24 cellular contexts compared by ENCODE assay signal in genomic region chr7:22207724-22208225, GRCh38.
"Had no signal": no experiment of that assay in that cellular context is flagged by ENCODE, and none has a peak within 500 bp of the region (broad histone marks: within the 10 kb centered on the region; RNA-seq: fewer than 3 reads in every experiment).

No MANE protein-coding gene starts in this region.

- H3K27ac Mint-ChIP-seq: activated CD4-positive, alpha-beta memory T cell treated with anti-CD3 and anti-CD28 coated beads for 36 hours; activated CD4-positive, alpha-beta T cell treated with anti-CD3 and anti-CD28 coated beads for 36 hours; activated CD8-positive, alpha-beta memory T cell treated with anti-CD3 and anti-CD28 coated beads, Interleukin-2, amount 10 ng/mL, durations not matched to agents 7 days and 5 days; activated naive CD8-positive, alpha-beta T cell treated with anti-CD3 and anti-CD28 coated beads for 36 hours; activated T-helper 17 cell treated with anti-CD3 and anti-CD28 coated beads, Interleukin-2, amount 50 U/mL, for 72 hours; effector memory CD8-positive, alpha-beta T cell; natural killer cell treated with Interleukin-12 subunit alpha and Interleukin-12 subunit beta and Interleukin-15 and Interleukin-18, amount 100 ng/mL, for 72 hours; T-helper 2 cell treated with Interferon-gamma antibody and Interleukin-4, amounts not matched to agents 5 μg/mL and 100 μg/mL, for 36 hours; WTC11 had no signal

- H3K27me3 ChIP-seq: hepatocyte, upper lobe of right lung had no signal

- H3K36me3 Mint-ChIP-seq: activated CD4-positive, alpha-beta memory T cell treated with anti-CD3 and anti-CD28 coated beads for 36 hours; activated CD8-positive, alpha-beta memory T cell treated with anti-CD3 and anti-CD28 coated beads, Interleukin-2, amount 10 ng/mL, durations not matched to agents 7 days and 5 days; activated naive CD8-positive, alpha-beta T cell treated with anti-CD3 and anti-CD28 coated beads for 36 hours; natural killer cell treated with Interleukin-12 subunit alpha and Interleukin-12 subunit beta and Interleukin-15 and Interleukin-18, amount 100 ng/mL, for 72 hours; WTC11 had no signal

- H3K4me3 Mint-ChIP-seq: activated CD4-positive, alpha-beta memory T cell treated with anti-CD3 and anti-CD28 coated beads for 36 hours; activated CD4-positive, alpha-beta T cell treated with anti-CD3 and anti-CD28 coated beads for 36 hours; activated CD8-positive, alpha-beta memory T cell treated with anti-CD3 and anti-CD28 coated beads, Interleukin-2, amount 10 ng/mL, durations not matched to agents 7 days and 5 days; activated naive CD8-positive, alpha-beta T cell treated with anti-CD3 and anti-CD28 coated beads for 36 hours; activated T-helper 17 cell treated with anti-CD3 and anti-CD28 coated beads, Interleukin-2, amount 50 U/mL, for 72 hours; effector memory CD8-positive, alpha-beta T cell; natural killer cell treated with Interleukin-12 subunit alpha and Interleukin-12 subunit beta and Interleukin-15 and Interleukin-18, amount 100 ng/mL, for 72 hours; T-helper 2 cell treated with Interferon-gamma antibody and Interleukin-4, amounts not matched to agents 5 μg/mL and 100 μg/mL, for 36 hours; WTC11 had no signal

- FAIRE-seq: TTC549 had no signal

- H3K9me3 Mint-ChIP-seq: activated CD4-positive, alpha-beta memory T cell treated with anti-CD3 and anti-CD28 coated beads for 36 hours; activated naive CD8-positive, alpha-beta T cell treated with anti-CD3 and anti-CD28 coated beads for 36 hours; activated T-helper 17 cell treated with anti-CD3 and anti-CD28 coated beads, Interleukin-2, amount 50 U/mL, for 72 hours; effector memory CD8-positive, alpha-beta T cell; natural killer cell treated with Interleukin-12 subunit alpha and Interleukin-12 subunit beta and Interleukin-15 and Interleukin-18, amount 100 ng/mL, for 72 hours; T-helper 2 cell treated with Interferon-gamma antibody and Interleukin-4, amounts not matched to agents 5 μg/mL and 100 μg/mL, for 36 hours; WTC11 had no signal

- H3K4me1 Mint-ChIP-seq: activated CD8-positive, alpha-beta memory T cell treated with anti-CD3 and anti-CD28 coated beads, Interleukin-2, amount 10 ng/mL, durations not matched to agents 7 days and 5 days; activated T-helper 17 cell treated with anti-CD3 and anti-CD28 coated beads, Interleukin-2, amount 50 U/mL, for 72 hours; WTC11 had no signal

- H3K4me2 ChIP-seq: hepatocyte had no signal

- DNase-seq: activated CD4-positive, alpha-beta memory T cell treated with anti-CD3 and anti-CD28 coated beads for 36 hours; activated CD4-positive, alpha-beta T cell treated with anti-CD3 and anti-CD28 coated beads for 36 hours; activated CD8-positive, alpha-beta memory T cell treated with anti-CD3 and anti-CD28 coated beads, Interleukin-2, amount 10 ng/mL, durations not matched to agents 7 days and 5 days; activated naive CD4-positive, alpha-beta T cell; activated naive CD8-positive, alpha-beta T cell treated with anti-CD3 and anti-CD28 coated beads for 36 hours; activated T-cell treated with anti-CD3 and anti-CD28 coated beads, Interleukin-2, amount 50 U/mL, for 1 hour; amniotic stem cell; dermis blood vessel endothelial cell; effector memory CD8-positive, alpha-beta T cell; foreskin fibroblast; left cardiac atrium; stimulated activated CD4-positive, alpha-beta T cell treated with anti-CD3 and anti-CD28 coated beads, Interleukin-12 subunit alpha, Interleukin-12 subunit beta, amount 100 ng/mL, for 4 hours; stimulated activated CD4-positive, alpha-beta T cell treated with anti-CD3 and anti-CD28 coated beads, Interleukin-2, amount 100 ng/mL, for 24 hours; stimulated activated naive CD4-positive, alpha-beta T cell treated with Interleukin-2 at 50 U/mL for 16 hours; substantia nigra; upper lobe of right lung had no signal

- H2AFZ ChIP-seq: hepatocyte had no signal

- ATAC-seq: activated CD4-positive, alpha-beta T cell treated with anti-CD3 and anti-CD28 coated beads for 36 hours; activated CD8-positive, alpha-beta memory T cell treated with anti-CD3 and anti-CD28 coated beads, Interleukin-2, amount 10 ng/mL, durations not matched to agents 7 days and 5 days; activated T-helper 17 cell treated with anti-CD3 and anti-CD28 coated beads, Interleukin-2, amount 50 U/mL, for 72 hours; effector memory CD8-positive, alpha-beta T cell; natural killer cell treated with Interleukin-12 subunit alpha and Interleukin-12 subunit beta and Interleukin-15 and Interleukin-18, amount 100 ng/mL, for 72 hours; upper lobe of right lung; WTC11 had no signal

- H3K4me3 ChIP-seq: hepatocyte, lung, upper lobe of right lung had no signal

- H3K79me2 ChIP-seq: hepatocyte had no signal

- H3K9me3 ChIP-seq: upper lobe of right lung had no signal

- H3K27ac ChIP-seq: epithelial cell of prostate, hepatocyte had no signal
